ENCODE assay signal across 33 cellular contexts in the genomic region with DNA sequence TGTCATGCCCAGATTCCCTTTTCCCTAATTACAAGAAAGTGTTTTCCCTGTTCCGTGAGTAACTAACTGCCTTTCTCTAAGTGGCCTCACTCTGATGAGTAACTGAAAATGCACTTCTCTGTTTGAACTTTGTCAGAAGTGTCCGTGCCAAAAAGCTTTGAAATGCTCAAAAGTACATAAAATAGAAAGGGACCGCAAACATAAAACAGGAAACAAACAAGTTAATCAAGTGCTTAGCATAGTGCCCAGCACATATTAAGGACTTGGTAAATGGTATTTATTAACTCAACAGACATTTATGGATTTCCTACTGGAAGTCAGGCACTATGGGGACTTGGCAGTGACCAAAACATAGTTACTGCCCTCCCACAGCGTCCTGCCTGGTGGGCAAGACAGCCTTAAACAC. TPM values are rescaled to one million over a fixed set of nuclear protein-coding genes. Genes with fewer than 3 reads are reported as not detected.
DNase-seq lines count a peak whose midpoint lies in the region; ATAC-seq, FAIRE-seq and TF ChIP-seq lines count a peak whose summit lies in the region.
"Had no signal": no experiment of that assay in that cellular context is flagged by ENCODE, and none has a peak within 500 bp of the region (broad histone marks: within the 10 kb centered on the region; RNA-seq: fewer than 3 reads in every experiment).

No MANE protein-coding gene starts in this region.

- POLR2A ChIA-PET in activated CD4-positive, alpha-beta memory T cell treated with anti-CD3 and anti-CD28 coated beads for 36 hours (lab: Charles Lee), result no interaction called here
- POLR2A ChIA-PET in activated CD4-positive, alpha-beta memory T cell treated with anti-CD3 and anti-CD28 coated beads, Interleukin-2, amount 10 ng/mL, durations not matched to agents 7 days and 5 days (lab: Charles Lee), result no interaction called here
- POLR2A ChIA-PET in HepG2 (lab: Yijun Ruan, JAX), result interaction anchor here (1.0 to 1.6 kb wide), 2 partner anchors 22 to 49 kb away, joined by 3 to 4 read pairs; partner anchors contain the start of genes AQP3 and NOL6

- H3K27ac ChIP-seq in HepG2 (ENCODE audit: extremely low read length, insufficient read depth, low read length) (no peak overlapping the region), urinary bladder (ENCODE audit: low read depth) (peak overlapping the region; percentile 78)
- H3K27ac ChIP-seq: ascending aorta, psoas muscle, SJSA1 had no signal

- H3K27me3 ChIP-seq in HepG2 (ENCODE audit: control insufficient read depth in 1 of 2, insufficient read depth in 2 of 2, low read length in 2 of 2), result peaks cover 0 to 18% of the 10 kb centered on the region in 2 experiments; a peak in 3 of 5 replicates
- H3K27me3 ChIP-seq: ascending aorta, SJSA1 had no signal

- ATAC-seq in esophagus mucosa (peak; percentile 6), HepG2 (peak; percentile 82)
- ATAC-seq: activated CD4-positive, CD25-positive, alpha-beta regulatory T cell treated with anti-CD3 and anti-CD28 coated beads, Interleukin-2, amount 50 U/mL, for 24 hours; activated CD8-positive, alpha-beta T cell treated with anti-CD3 and anti-CD28 coated beads, Interleukin-2, amount 10 ng/mL, durations not matched to agents 7 days and 5 days; CD8-positive, alpha-beta T cell; psoas muscle; stimulated activated naive CD8-positive, alpha-beta T cell treated with anti-CD3 and anti-CD28 coated beads, Interleukin-15, amount 100 ng/mL, for 72 hours; T-cell had no signal

- intact Hi-C loops in activated CD4-positive, alpha-beta memory T cell treated with anti-CD3 and anti-CD28 coated beads for 36 hours (cut with micrococcal nuclease), result no loop called here
- intact Hi-C loops in HepG2 (cut with micrococcal nuclease; ENCODE audit: unreplicated experiment), result no loop called here

- no peaks in the 10 kb centered on the region for H3K79me2 ChIP-seq in HepG2 (ENCODE audit: insufficient read depth, low read length)

- CTCF ChIA-PET in activated CD4-positive, alpha-beta memory T cell treated with anti-CD3 and anti-CD28 coated beads for 36 hours (lab: Charles Lee), result no interaction called here
- CTCF ChIA-PET in activated CD4-positive, alpha-beta memory T cell treated with anti-CD3 and anti-CD28 coated beads, Interleukin-2, amount 10 ng/mL, durations not matched to agents 7 days and 5 days (lab: Charles Lee), result interaction anchor here (0.7 kb wide), 1 partner anchor 65 kb away, joined by 3 read pairs; no protein-coding TSS in a partner anchor
- CTCF ChIA-PET in HepG2 (lab: Yijun Ruan, JAX; ENCODE audit: low intra/inter-chr PET ratio, low total read pairs), result no interaction called here

- H3K27me3 Mint-ChIP-seq in activated CD4-positive, alpha-beta memory T cell treated with anti-CD3 and anti-CD28 coated beads for 36 hours, result no peaks in the 10 kb centered on the region
- no peaks in the 10 kb centered on the region for H3K27me3 Mint-ChIP-seq in activated CD4-positive, alpha-beta memory T cell treated with anti-CD3 and anti-CD28 coated beads, Interleukin-2, amount 10 ng/mL, durations not matched to agents 7 days and 5 days
- H3K27me3 Mint-ChIP-seq: activated naive CD8-positive, alpha-beta T cell; stimulated activated naive CD8-positive, alpha-beta T cell treated with anti-CD3 and anti-CD28 coated beads, Interleukin-15, amount 100 ng/mL, for 72 hours; T-cell had no signal

- no peaks in the 10 kb centered on the region for H3K36me3 Mint-ChIP-seq in activated CD4-positive, alpha-beta memory T cell treated with anti-CD3 and anti-CD28 coated beads for 36 hours
- no peaks in the 10 kb centered on the region for H3K36me3 Mint-ChIP-seq in activated CD4-positive, alpha-beta memory T cell treated with anti-CD3 and anti-CD28 coated beads, Interleukin-2, amount 10 ng/mL, durations not matched to agents 7 days and 5 days (ENCODE audit: low read depth)
- H3K36me3 Mint-ChIP-seq: activated naive CD8-positive, alpha-beta T cell; CD8-positive, alpha-beta T cell; T-cell had no signal

- H3K9ac ChIP-seq in HepG2 (ENCODE audit: insufficient read depth, low read depth, low read length), result no peak overlapping the region

- no peaks in the 10 kb centered on the region for H3K9me3 ChIP-seq in HepG2 (ENCODE audit: low read length)
- H3K9me3 ChIP-seq: ascending aorta, psoas muscle, SJSA1 had no signal

- TF ChIP-seq POLR2A in HepG2 (IDR thresholded peaks at IDR 0.05; ENCODE audit: insufficient read depth in 1 of 2, low read depth in 2 of 2, low read length in 2 of 2), result no peak

- H4K20me1 ChIP-seq in HepG2 (ENCODE audit: insufficient read depth, low read length), result no peaks in the 10 kb centered on the region

- no TSS peak for BruUV-seq in HepG2 (replicated peaks; lab: Mats Ljungman, UMichigan)

- H3K4me1 Mint-ChIP-seq in activated CD4-positive, alpha-beta memory T cell treated with anti-CD3 and anti-CD28 coated beads for 36 hours (ENCODE audit: low read depth), result peaks cover 6% of the 10 kb centered on the region
- peaks cover 10% of the 10 kb centered on the region for H3K4me1 Mint-ChIP-seq in activated CD4-positive, alpha-beta memory T cell treated with anti-CD3 and anti-CD28 coated beads, Interleukin-2, amount 10 ng/mL, durations not matched to agents 7 days and 5 days
- H3K4me1 Mint-ChIP-seq: stimulated activated naive CD8-positive, alpha-beta T cell treated with anti-CD3 and anti-CD28 coated beads, Interleukin-15, amount 100 ng/mL, for 72 hours had no signal

- peak overlapping the region; percentile 46; the same call in 1 of the 2 replicates for H3K4me2 ChIP-seq in HepG2 (ENCODE audit: low read depth, low read length)

- DNase-seq in activated CD4-positive, alpha-beta memory T cell treated with anti-CD3 and anti-CD28 coated beads for 36 hours, result no peak
- DNase-seq in activated CD4-positive, alpha-beta memory T cell treated with anti-CD3 and anti-CD28 coated beads, Interleukin-2, amount 10 ng/mL, durations not matched to agents 7 days and 5 days, result no peak
- DNase-seq in HepG2 (ENCODE audit: low spot score) (peak; percentile 55), SKM-1 (lab: John Stamatoyannopoulos, UW; ENCODE audit: unreplicated experiment) (no peak), iPS-NIHi11 (ENCODE audit: low spot score) (no peak), cerebellar cortex (ENCODE audit: low spot score) (no peak)
- DNase-seq: activated CD8-positive, alpha-beta T cell treated with anti-CD3 and anti-CD28 coated beads, Interleukin-2, amount 10 ng/mL, durations not matched to agents 7 days and 5 days; activated effector memory CD4-positive, alpha-beta T cell treated with Interleukin-2 at 50 U/mL for 16 hours; AML-193; caudate nucleus; CD8-positive, alpha-beta T cell; endodermal cell; glutamatergic neuron; IMR-90; kidney glomerular epithelial cell; mesenchymal stem cell; NCI-H1092 treated with DMSO at 0.1 percent for 48 hours; NCI-H1930; NCI-H2227 treated with DMSO at 0.1 percent for 48 hours; psoas muscle; RPMI8226; stimulated activated CD8-positive, alpha-beta memory T cell treated with anti-CD3 and anti-CD28 coated beads, Interleukin-4, amount 100 ng/mL, for 48 hours; stimulated activated naive CD8-positive, alpha-beta T cell treated with anti-CD3 and anti-CD28 coated beads, Interleukin-15, amount 100 ng/mL, for 72 hours; T-cell had no signal

- TF ChIP-seq EP300 in HepG2 (IDR thresholded peaks at IDR 0.05; ENCODE audit: low read depth in 2 of 2, low read length in 2 of 2) (peak in 1 of 2 experiments; percentile 61; a peak in 1 of 4 replicates), HepG2 (CRISPR knock-in tag; IDR thresholded peaks at IDR 0.05; ENCODE audit: borderline replicate concordance) (no peak)

- H3K36me3 ChIP-seq in HepG2 (replicated peaks in 1 of 2; ENCODE audit: control insufficient read depth in 1 of 2, insufficient read depth in 2 of 2, low read length in 2 of 2) (no peaks in the 10 kb centered on the region), urinary bladder (ENCODE audit: insufficient read depth) (no peaks in the 10 kb centered on the region)
- H3K36me3 ChIP-seq: ascending aorta, SJSA1 had no signal

- peak overlapping the region; percentile 16 for H3K4me3 Mint-ChIP-seq in activated CD4-positive, alpha-beta memory T cell treated with anti-CD3 and anti-CD28 coated beads for 36 hours
- no peak overlapping the region for H3K4me3 Mint-ChIP-seq in activated CD4-positive, alpha-beta memory T cell treated with anti-CD3 and anti-CD28 coated beads, Interleukin-2, amount 10 ng/mL, durations not matched to agents 7 days and 5 days
- H3K4me3 Mint-ChIP-seq: activated CD8-positive, alpha-beta T cell treated with anti-CD3 and anti-CD28 coated beads, Interleukin-2, amount 10 ng/mL, durations not matched to agents 7 days and 5 days; activated naive CD8-positive, alpha-beta T cell; CD8-positive, alpha-beta T cell; dendritic cell treated with granulocyte-macrophage colony-stimulating factor and Interleukin-4, amounts not matched to agents 40 ng/mL and 50 ng/mL, for 4 days; endodermal cell; stimulated activated naive CD8-positive, alpha-beta T cell treated with anti-CD3 and anti-CD28 coated beads, Interleukin-15, amount 100 ng/mL, for 72 hours; T-cell had no signal

- no peak overlapping the region for H2AFZ ChIP-seq in HepG2 (ENCODE audit: low read length)

- no peak for TF ChIP-seq RAD21 in HepG2 (CRISPR knock-in tag; IDR thresholded peaks at IDR 0.05)

- H3K4me3 ChIP-seq in HepG2 (replicated peaks in 1 of 3; ENCODE audit: insufficient read depth in 1 of 3, low read depth in 2 of 3, low read length in 3 of 3), result no peak overlapping the region; a peak in 1 of 6 replicates
- H3K4me3 ChIP-seq in urinary bladder (ENCODE audit: low read depth, low read length), result no peak overlapping the region
- H3K4me3 ChIP-seq: ascending aorta, psoas muscle, SJSA1 had no signal

- FAIRE-seq in HepG2 (lab: Jason Lieb, UNC), result no peak

- 1% methylated on average over 4 of the region's 4 CpGs for whole genome bisulfite sequencing in HepG2 (ENCODE audit: low lambda C conversion rate)
- WGBS in urinary bladder, result 60% methylated on average over 4 of the region's 4 CpGs

- H3K4me1 ChIP-seq in HepG2 (ENCODE audit: insufficient read depth, low read length) (peaks cover 42% of the 10 kb centered on the region), urinary bladder (ENCODE audit: insufficient read depth) (no peaks in the 10 kb centered on the region)
- H3K4me1 ChIP-seq: ascending aorta, psoas muscle, SJSA1 had no signal

- in situ Hi-C loops in HepG2 (cut with HindIII; ENCODE audit: extremely low pct_ligation_motif_present, low pct_unique_long_range_greater_than_20kb), result no loop called here

- TF ChIP-seq CTCF in HepG2 (CRISPR knock-in tag; IDR thresholded peaks at IDR 0.05), result no peak

- H3K9me3 Mint-ChIP-seq in activated CD4-positive, alpha-beta memory T cell treated with anti-CD3 and anti-CD28 coated beads for 36 hours, result no peaks in the 10 kb centered on the region
- no peaks in the 10 kb centered on the region for H3K9me3 Mint-ChIP-seq in activated CD4-positive, alpha-beta memory T cell treated with anti-CD3 and anti-CD28 coated beads, Interleukin-2, amount 10 ng/mL, durations not matched to agents 7 days and 5 days
- H3K9me3 Mint-ChIP-seq: CD8-positive, alpha-beta T cell; dendritic cell treated with granulocyte-macrophage colony-stimulating factor and Interleukin-4, amounts not matched to agents 40 ng/mL and 50 ng/mL, for 4 days; stimulated activated naive CD8-positive, alpha-beta T cell treated with anti-CD3 and anti-CD28 coated beads, Interleukin-15, amount 100 ng/mL, for 72 hours; T-cell had no signal

- H3K27ac Mint-ChIP-seq in activated CD4-positive, alpha-beta memory T cell treated with anti-CD3 and anti-CD28 coated beads for 36 hours, result no peak overlapping the region
- H3K27ac Mint-ChIP-seq in activated CD4-positive, alpha-beta memory T cell treated with anti-CD3 and anti-CD28 coated beads, Interleukin-2, amount 10 ng/mL, durations not matched to agents 7 days and 5 days, result no peak overlapping the region
- H3K27ac Mint-ChIP-seq: activated CD8-positive, alpha-beta T cell treated with anti-CD3 and anti-CD28 coated beads, Interleukin-2, amount 10 ng/mL, durations not matched to agents 7 days and 5 days; activated naive CD8-positive, alpha-beta T cell; CD8-positive, alpha-beta T cell; dendritic cell treated with granulocyte-macrophage colony-stimulating factor and Interleukin-4, amounts not matched to agents 40 ng/mL and 50 ng/mL, for 4 days; endodermal cell; T-cell had no signal

RNA-seq across cellular contexts. Expression of gene AQP3, which starts 22.3 kb away (rescaled TPM):
- 10 to 100 TPM; 19.4 to 20.2 TPM for total RNA-seq in activated CD4-positive, alpha-beta memory T cell treated with anti-CD3 and anti-CD28 coated beads for 36 hours
- 100 to 1,000 TPM; 162 to 167 TPM for total RNA-seq in activated CD4-positive, alpha-beta memory T cell treated with anti-CD3 and anti-CD28 coated beads, Interleukin-2, amount 10 ng/mL, durations not matched to agents 7 days and 5 days
- 1,467 TPM for total RNA-seq in esophagus mucosa
- 0.87 and 1.4 TPM in 2 replicates for total RNA-seq in HepG2 (2016; rRNA removed; fragmentation: Illumina TruSeq; extraction: Trizol)
- total RNA-seq in HepG2 (2016; cell fraction: cytosol; rRNA removed; fragmentation: Illumina TruSeq; extraction: Trizol; ENCODE audit: low read depth), result 0.30 and 0.62 TPM in 2 replicates
- total RNA-seq in HepG2 (2016; cell fraction: insoluble cytoplasmic fraction; rRNA removed; fragmentation: Illumina TruSeq; extraction: Trizol), result 0.73 and 1.5 TPM in 2 replicates
- 0.65 and 0.99 TPM in 2 replicates for total RNA-seq in HepG2 (2016; cell fraction: membrane; rRNA removed; fragmentation: Illumina TruSeq; extraction: Trizol)
- 1.2 and 1.3 TPM in 2 replicates for total RNA-seq in HepG2 (2016; cell fraction: nucleus; rRNA removed; fragmentation: Illumina TruSeq; extraction: Trizol)
- polyA plus RNA-seq in HepG2 (2011; rRNA removed), result 5.5 and 12.2 TPM in 2 replicates
- polyA plus RNA-seq in HepG2 (2011; cell fraction: cytosol; rRNA removed), result 7.3 and 9.8 TPM in 2 replicates
- 8.4 and 11.9 TPM in 2 replicates for polyA plus RNA-seq in HepG2 (2011; cell fraction: nucleus; rRNA removed)
- polyA plus RNA-seq in HepG2 (2012), result 14.8 and 18.2 TPM in 2 replicates
- polyA plus RNA-seq in HepG2 (2016; cell fraction: cytosol; fragmentation: Illumina TruSeq; extraction: Trizol; ENCODE audit: low read depth), result 0.33 and 0.46 TPM in 2 replicates
- polyA plus RNA-seq in HepG2 (2016; cell fraction: insoluble cytoplasmic fraction; fragmentation: Illumina TruSeq; extraction: Trizol; ENCODE audit: low read depth), result 0.59 and 0.63 TPM in 2 replicates
- 0.94 and 1.2 TPM in 2 replicates for polyA plus RNA-seq in HepG2 (2016; cell fraction: membrane; fragmentation: Illumina TruSeq; extraction: Trizol; ENCODE audit: low read depth)
- polyA plus RNA-seq in HepG2 (2016; cell fraction: nucleus; fragmentation: Illumina TruSeq; extraction: Trizol; ENCODE audit: insufficient read depth, low read depth), result 1.4 and 2.5 TPM in 2 replicates
- polyA minus RNA-seq in HepG2 (2011; rRNA and poly(A)+ RNA removed; ENCODE audit: low replicate concordance), result 6.2 and 648 TPM in 2 replicates
- 4.7 and 6.3 TPM in 2 replicates for polyA minus RNA-seq in HepG2 (2011; cell fraction: cytosol; rRNA and poly(A)+ RNA removed)
- 2.0 and 2.7 TPM in 2 replicates for polyA minus RNA-seq in HepG2 (2011; cell fraction: nucleus; rRNA and poly(A)+ RNA removed)
- 27.1 TPM for total RNA-seq in urinary bladder
- 126 TPM for polyA plus RNA-seq in urinary bladder
- total RNA-seq: SJSA1 had no signal

RNA-seq across cellular contexts. Expression of gene AQP7, which starts 22.8 kb away (rescaled TPM):
- under 1 TPM; 0.12 to 0.36 TPM for total RNA-seq in activated CD4-positive, alpha-beta memory T cell treated with anti-CD3 and anti-CD28 coated beads for 36 hours
- total RNA-seq in activated CD4-positive, alpha-beta memory T cell treated with anti-CD3 and anti-CD28 coated beads, Interleukin-2, amount 10 ng/mL, durations not matched to agents 7 days and 5 days, result under 1 TPM; 0.40 to 0.55 TPM
- total RNA-seq in esophagus mucosa, result 1.7 TPM
- total RNA-seq in HepG2 (2016; rRNA removed; fragmentation: Illumina TruSeq; extraction: Trizol), result 0.58 and 1.9 TPM in 2 replicates
- 0.71 and 0.81 TPM in 2 replicates for total RNA-seq in HepG2 (2016; cell fraction: cytosol; rRNA removed; fragmentation: Illumina TruSeq; extraction: Trizol; ENCODE audit: low read depth)
- 1.0 and 1.6 TPM in 2 replicates for total RNA-seq in HepG2 (2016; cell fraction: insoluble cytoplasmic fraction; rRNA removed; fragmentation: Illumina TruSeq; extraction: Trizol)
- total RNA-seq in HepG2 (2016; cell fraction: membrane; rRNA removed; fragmentation: Illumina TruSeq; extraction: Trizol), result 0.74 and 0.86 TPM in 2 replicates
- 2.8 and 3.0 TPM in 2 replicates for total RNA-seq in HepG2 (2016; cell fraction: nucleus; rRNA removed; fragmentation: Illumina TruSeq; extraction: Trizol)
- 2.1 and 5.6 TPM in 2 replicates for polyA plus RNA-seq in HepG2 (2011; rRNA removed)
- polyA plus RNA-seq in HepG2 (2011; cell fraction: cytosol; rRNA removed), result 2.7 and 3.2 TPM in 2 replicates
- 24.1 and 31.8 TPM in 2 replicates for polyA plus RNA-seq in HepG2 (2011; cell fraction: nucleus; rRNA removed)
- polyA plus RNA-seq in HepG2 (2012), result 7.9 and 9.8 TPM in 2 replicates
- 0.60 and 0.85 TPM in 2 replicates for polyA plus RNA-seq in HepG2 (2016; cell fraction: cytosol; fragmentation: Illumina TruSeq; extraction: Trizol; ENCODE audit: low read depth)
- polyA plus RNA-seq in HepG2 (2016; cell fraction: insoluble cytoplasmic fraction; fragmentation: Illumina TruSeq; extraction: Trizol; ENCODE audit: low read depth), result 0.82 and 1.2 TPM in 2 replicates
- 1.2 and 1.7 TPM in 2 replicates for polyA plus RNA-seq in HepG2 (2016; cell fraction: membrane; fragmentation: Illumina TruSeq; extraction: Trizol; ENCODE audit: low read depth)
- 7.8 and 9.5 TPM in 2 replicates for polyA plus RNA-seq in HepG2 (2016; cell fraction: nucleus; fragmentation: Illumina TruSeq; extraction: Trizol; ENCODE audit: insufficient read depth, low read depth)
- polyA minus RNA-seq in HepG2 (2011; rRNA and poly(A)+ RNA removed; ENCODE audit: low replicate concordance), result 1.9 and 6.0 TPM in 2 replicates
- polyA minus RNA-seq in HepG2 (2011; cell fraction: cytosol; rRNA and poly(A)+ RNA removed), result 1.2 and 1.5 TPM in 2 replicates
- 6.2 and 6.6 TPM in 2 replicates for polyA minus RNA-seq in HepG2 (2011; cell fraction: nucleus; rRNA and poly(A)+ RNA removed)
- 1.9 TPM for total RNA-seq in urinary bladder
- polyA plus RNA-seq in urinary bladder, result 8.7 TPM
- total RNA-seq: A172; activated CD8-positive, alpha-beta T cell treated with anti-CD3 and anti-CD28 coated beads, Interleukin-2, amount 10 ng/mL, durations not matched to agents 7 days and 5 days; CD8-positive, alpha-beta T cell; H4; IMR-90; SJSA1 had no signal

RNA-seq across cellular contexts. Expression of gene NOL6, which starts 48.6 kb away (rescaled TPM):
- 10 to 100 TPM; 38.1 to 39.7 TPM for total RNA-seq in activated CD4-positive, alpha-beta memory T cell treated with anti-CD3 and anti-CD28 coated beads for 36 hours
- 10 to 100 TPM; 21.6 to 22.4 TPM for total RNA-seq in activated CD4-positive, alpha-beta memory T cell treated with anti-CD3 and anti-CD28 coated beads, Interleukin-2, amount 10 ng/mL, durations not matched to agents 7 days and 5 days
- total RNA-seq in esophagus mucosa (37.9 TPM), HepG2 (2016; rRNA removed; fragmentation: Illumina TruSeq; extraction: Trizol) (28.6 and 30.2 TPM in 2 replicates), urinary bladder (17.3 TPM)
- total RNA-seq in HepG2 (2016; cell fraction: cytosol; rRNA removed; fragmentation: Illumina TruSeq; extraction: Trizol; ENCODE audit: low read depth), result 2.8 and 3.9 TPM in 2 replicates
- 22.1 and 31.4 TPM in 2 replicates for total RNA-seq in HepG2 (2016; cell fraction: insoluble cytoplasmic fraction; rRNA removed; fragmentation: Illumina TruSeq; extraction: Trizol)
- 9.8 and 10.2 TPM in 2 replicates for total RNA-seq in HepG2 (2016; cell fraction: membrane; rRNA removed; fragmentation: Illumina TruSeq; extraction: Trizol)
- 23.4 and 29.5 TPM in 2 replicates for total RNA-seq in HepG2 (2016; cell fraction: nucleus; rRNA removed; fragmentation: Illumina TruSeq; extraction: Trizol)
- polyA plus RNA-seq in HepG2 (2011; rRNA removed) (17.0 and 23.0 TPM in 2 replicates), urinary bladder (23.1 TPM)
- polyA plus RNA-seq in HepG2 (2011; cell fraction: cytosol; rRNA removed), result 9.7 and 9.8 TPM in 2 replicates
- 48.7 and 50.3 TPM in 2 replicates for polyA plus RNA-seq in HepG2 (2011; cell fraction: nucleus; rRNA removed)
- 14.2 and 17.1 TPM in 2 replicates for polyA plus RNA-seq in HepG2 (2012)
- polyA plus RNA-seq in HepG2 (2016; cell fraction: cytosol; fragmentation: Illumina TruSeq; extraction: Trizol; ENCODE audit: low read depth), result 2.5 and 2.9 TPM in 2 replicates
- 22.0 and 27.2 TPM in 2 replicates for polyA plus RNA-seq in HepG2 (2016; cell fraction: insoluble cytoplasmic fraction; fragmentation: Illumina TruSeq; extraction: Trizol; ENCODE audit: low read depth)
- polyA plus RNA-seq in HepG2 (2016; cell fraction: membrane; fragmentation: Illumina TruSeq; extraction: Trizol; ENCODE audit: low read depth), result 5.3 and 7.6 TPM in 2 replicates
- polyA plus RNA-seq in HepG2 (2016; cell fraction: nucleus; fragmentation: Illumina TruSeq; extraction: Trizol; ENCODE audit: insufficient read depth, low read depth), result 49.3 and 51.6 TPM in 2 replicates
- 38.5 and 95.8 TPM in 2 replicates for polyA minus RNA-seq in HepG2 (2011; rRNA and poly(A)+ RNA removed; ENCODE audit: low replicate concordance)
- polyA minus RNA-seq in HepG2 (2011; cell fraction: cytosol; rRNA and poly(A)+ RNA removed), result 10.8 and 11.3 TPM in 2 replicates
- polyA minus RNA-seq in HepG2 (2011; cell fraction: nucleus; rRNA and poly(A)+ RNA removed), result 26.0 and 29.8 TPM in 2 replicates
